ENCODE assay signal across 8 cellular contexts in the genomic region with DNA sequence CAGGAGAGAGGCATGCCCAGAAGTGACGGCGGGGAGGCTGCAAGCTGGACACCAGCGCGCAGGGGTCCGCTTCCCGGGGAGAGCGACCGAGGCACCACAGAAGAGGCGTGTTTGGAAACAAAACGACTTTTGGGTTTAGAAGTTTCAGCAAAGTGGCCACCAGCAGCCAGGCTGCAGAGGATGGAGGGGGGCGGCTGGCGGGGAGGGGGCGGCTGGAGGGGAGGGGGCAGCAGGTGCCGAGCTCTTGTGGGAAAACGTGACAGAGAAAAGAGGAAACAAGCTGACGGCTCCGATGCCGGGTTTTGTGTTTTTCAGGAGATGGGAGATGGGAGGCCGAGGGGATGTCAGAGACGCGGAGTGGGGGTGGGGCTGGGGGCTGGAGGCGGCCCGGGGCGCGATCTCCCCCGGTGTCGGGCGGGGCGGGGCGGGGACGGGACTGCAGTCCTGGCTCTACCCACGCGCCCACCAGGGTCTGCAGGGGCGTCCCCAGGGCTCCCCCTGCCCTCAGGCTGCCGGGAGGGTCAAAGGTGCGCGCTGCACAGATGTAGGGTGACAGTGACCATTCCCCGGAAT. TPM values are rescaled to one million over a fixed set of nuclear protein-coding genes. Genes with fewer than 3 reads are reported as not detected.
DNase-seq lines count a peak whose midpoint lies in the region; ATAC-seq and TF ChIP-seq lines count a peak whose summit lies in the region.

No MANE protein-coding gene starts in this region.

- peaks cover 9% of the 10 kb centered on the region for H3K4me1 ChIP-seq in vagina

- peaks cover 4% of the 10 kb centered on the region for H3K9me3 Mint-ChIP-seq in activated naive CD4-positive, alpha-beta T cell treated with anti-CD3 and anti-CD28 coated beads, Interleukin-2, amount 10 ng/mL, durations not matched to agents 7 days and 5 days
- H3K9me3 Mint-ChIP-seq in effector memory CD8-positive, alpha-beta T cell = peaks cover 0 to 2% of the 10 kb centered on the region in 2 donors
- no peaks in the 10 kb centered on the region for H3K9me3 Mint-ChIP-seq in naive thymus-derived CD8-positive, alpha-beta T cell

- peaks cover 3% of the 10 kb centered on the region for H3K36me3 Mint-ChIP-seq in activated naive CD4-positive, alpha-beta T cell treated with anti-CD3 and anti-CD28 coated beads, Interleukin-2, amount 10 ng/mL, durations not matched to agents 7 days and 5 days
- H3K36me3 Mint-ChIP-seq in effector memory CD8-positive, alpha-beta T cell (ENCODE audit: insufficient read depth) = peaks cover 3% of the 10 kb centered on the region
- no peaks in the 10 kb centered on the region for H3K36me3 Mint-ChIP-seq in naive thymus-derived CD8-positive, alpha-beta T cell

- no peak for DNase-seq in activated naive CD4-positive, alpha-beta T cell treated with anti-CD3 and anti-CD28 coated beads, Interleukin-2, amount 10 ng/mL, durations not matched to agents 7 days and 5 days
- no peak for DNase-seq in activated naive CD4-positive, alpha-beta T cell treated with anti-CD3 and anti-CD28 coated beads, Interleukin-2, amount 50 U/mL, for 16 hours
- DNase-seq in effector memory CD8-positive, alpha-beta T cell = no peak
- no peak for DNase-seq in naive thymus-derived CD8-positive, alpha-beta T cell
- DNase-seq in vagina (ENCODE audit: extremely low spot score in 2 of 2) (no peak), activated gamma-delta T cell (lab: John Stamatoyannopoulos, UW) (no peak)
- DNase-seq in NK-92 treated with Interleukin-12 subunit alpha and Interleukin-12 subunit beta, amount 100 ng/mL, for 24 hours (lab: John Stamatoyannopoulos, UW) = no peak

- peaks cover 16% of the 10 kb centered on the region for H3K4me1 Mint-ChIP-seq in activated naive CD4-positive, alpha-beta T cell treated with anti-CD3 and anti-CD28 coated beads, Interleukin-2, amount 10 ng/mL, durations not matched to agents 7 days and 5 days
- peaks cover 16 to 21% of the 10 kb centered on the region in 2 donors for H3K4me1 Mint-ChIP-seq in effector memory CD8-positive, alpha-beta T cell (ENCODE audit: low read depth in 2 of 2)
- peaks cover 14 to 25% (median 20%) of the 10 kb centered on the region in 4 donors for H3K4me1 Mint-ChIP-seq in naive thymus-derived CD8-positive, alpha-beta T cell

- intact Hi-C loops in vagina (cut with DNase I) = no loop called here

- H3K4me3 ChIP-seq in vagina = peak overlapping the region; percentile 54 to 69

- no peak overlapping the region for H3K27ac Mint-ChIP-seq in activated naive CD4-positive, alpha-beta T cell treated with anti-CD3 and anti-CD28 coated beads, Interleukin-2, amount 10 ng/mL, durations not matched to agents 7 days and 5 days
- H3K27ac Mint-ChIP-seq in effector memory CD8-positive, alpha-beta T cell = peak overlapping the region; percentile 59 to 73
- peak overlapping the region in 6 of 10 donors; percentile 14 to 74 (median 56) for H3K27ac Mint-ChIP-seq in naive thymus-derived CD8-positive, alpha-beta T cell

- H3K27me3 Mint-ChIP-seq in activated naive CD4-positive, alpha-beta T cell treated with anti-CD3 and anti-CD28 coated beads, Interleukin-2, amount 10 ng/mL, durations not matched to agents 7 days and 5 days = peaks cover 61% of the 10 kb centered on the region
- peaks cover 8 to 30% of the 10 kb centered on the region in 2 donors for H3K27me3 Mint-ChIP-seq in effector memory CD8-positive, alpha-beta T cell
- H3K27me3 Mint-ChIP-seq in naive thymus-derived CD8-positive, alpha-beta T cell = peaks cover 4 to 43% (median 7%) of the 10 kb centered on the region in 5 donors

- H3K36me3 ChIP-seq in vagina = no peaks in the 10 kb centered on the region

- no peak for TF ChIP-seq POLR2A in vagina (IDR thresholded peaks at IDR 0.05)

- peak overlapping the region; percentile 53 for H3K27ac ChIP-seq in vagina

- no peak for TF ChIP-seq CTCF in vagina (IDR thresholded peaks at IDR 0.05)

- POLR2A ChIA-PET in naive thymus-derived CD8-positive, alpha-beta T cell (lab: Charles Lee) = interaction anchor here (1.0 kb wide), 1 partner anchor 51 kb away, joined by 3 read pairs; no protein-coding TSS in a partner anchor

- H3K4me3 Mint-ChIP-seq in activated naive CD4-positive, alpha-beta T cell treated with anti-CD3 and anti-CD28 coated beads, Interleukin-2, amount 10 ng/mL, durations not matched to agents 7 days and 5 days = peak overlapping the region; percentile 63
- H3K4me3 Mint-ChIP-seq in effector memory CD8-positive, alpha-beta T cell = peak overlapping the region; percentile 77 to 82
- peak overlapping the region; percentile 69 to 88 (median 78) for H3K4me3 Mint-ChIP-seq in naive thymus-derived CD8-positive, alpha-beta T cell

- no peaks in the 10 kb centered on the region for H3K9me3 ChIP-seq in vagina

- CTCF ChIA-PET in activated naive CD4-positive, alpha-beta T cell treated with anti-CD3 and anti-CD28 coated beads, Interleukin-2, amount 10 ng/mL, durations not matched to agents 7 days and 5 days (lab: Charles Lee) = no interaction called here

- H3K27me3 ChIP-seq in vagina = no peaks in the 10 kb centered on the region

- no peak for ATAC-seq in effector memory CD8-positive, alpha-beta T cell (replicated peaks)
- ATAC-seq in naive thymus-derived CD8-positive, alpha-beta T cell = peak in 1 of 2 donors; percentile 4
- ATAC-seq in HG03095 (IDR thresholded peaks at IDR 0.05; ENCODE audit: unreplicated experiment) = no peak

RNA-seq across cellular contexts. Expression of a gene that starts 32.1 kb away (rescaled TPM):
- total RNA-seq in naive thymus-derived CD8-positive, alpha-beta T cell = 10 to 100 TPM; 26.4 to 30.0 TPM
- 1 to 10 TPM; 1.9 to 5.7 (median 2.7) TPM for polyA plus RNA-seq in naive thymus-derived CD8-positive, alpha-beta T cell
- total RNA-seq in vagina = 43.5 TPM
